ENCODE assay signal across 17 cellular contexts in the genomic region with DNA sequence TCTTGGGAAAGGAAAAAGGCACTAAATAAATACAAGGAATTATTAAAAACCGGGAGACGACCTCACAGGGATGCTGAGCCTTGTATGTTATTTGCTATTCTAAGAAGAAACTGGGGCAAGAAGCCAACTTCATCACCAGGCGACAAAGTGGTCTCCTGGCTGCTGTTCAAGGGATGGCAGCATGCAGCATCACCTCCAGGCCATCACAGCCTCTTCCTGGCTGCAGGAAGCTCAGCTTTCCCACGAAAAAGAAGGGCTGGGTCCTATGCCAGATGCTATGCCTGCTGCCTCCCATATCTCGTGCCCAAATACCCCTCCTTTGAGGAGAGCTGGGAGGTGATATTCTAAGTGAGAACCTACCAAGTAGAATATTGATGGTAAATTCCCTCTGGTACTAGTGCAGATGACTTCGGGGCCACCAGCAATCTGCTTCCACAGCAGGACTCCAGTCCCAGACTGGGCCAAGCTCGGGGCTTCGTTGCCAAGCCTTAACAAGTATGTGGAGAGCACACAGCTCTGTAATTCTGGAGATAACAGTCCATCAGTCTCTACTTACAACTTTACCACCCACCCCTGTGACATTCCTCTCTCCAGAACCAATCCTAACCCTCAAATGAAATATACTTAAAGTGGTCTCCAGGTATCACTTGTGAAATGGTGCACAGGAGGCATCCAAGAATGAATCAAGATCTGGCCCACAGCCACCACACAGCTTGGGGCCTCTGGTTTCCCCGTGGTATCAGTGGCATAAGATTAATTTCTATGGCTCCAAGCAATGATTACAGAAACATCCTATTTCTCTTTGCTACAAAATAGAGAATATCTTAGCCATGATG.
DNase-seq lines count a peak whose midpoint lies in the region; ATAC-seq and TF ChIP-seq lines count a peak whose summit lies in the region.
"Had no signal": no experiment of that assay in that cellular context is flagged by ENCODE, and none has a peak within 500 bp of the region (broad histone marks: within the 10 kb centered on the region; RNA-seq: fewer than 3 reads in every experiment).

No MANE protein-coding gene starts in this region.

- H3K4me1 ChIP-seq in parathyroid adenoma = peaks cover 13% of the 10 kb centered on the region
- H3K4me1 ChIP-seq in CD8-positive, alpha-beta T cell (ENCODE audit: insufficient read depth, low read length) = no peaks in the 10 kb centered on the region
- no peaks in the 10 kb centered on the region for H3K4me1 ChIP-seq in CD4-positive, alpha-beta memory T cell (ENCODE audit: insufficient read depth, low read length)

- H2AFZ ChIP-seq in parathyroid adenoma = no peak overlapping the region

- H3K9me3 Mint-ChIP-seq in glutamatergic neuron (ENCODE audit: unreplicated experiment) = no peaks in the 10 kb centered on the region
- no peaks in the 10 kb centered on the region for H3K9me3 Mint-ChIP-seq in CD8-positive, alpha-beta T cell
- no peaks in the 10 kb centered on the region for H3K9me3 Mint-ChIP-seq in CD4-positive, alpha-beta memory T cell

- no peak overlapping the region for H3K4me3 Mint-ChIP-seq in glutamatergic neuron (ENCODE audit: unreplicated experiment)
- no peak overlapping the region for H3K4me3 Mint-ChIP-seq in CD8-positive, alpha-beta T cell
- H3K4me3 Mint-ChIP-seq in CD4-positive, alpha-beta memory T cell = no peak overlapping the region
- H3K4me3 Mint-ChIP-seq: B cell had no signal

- peak overlapping the region; percentile 10 for H3K27ac Mint-ChIP-seq in glutamatergic neuron (ENCODE audit: unreplicated experiment)
- H3K27ac Mint-ChIP-seq in CD8-positive, alpha-beta T cell = no peak overlapping the region
- no peak overlapping the region for H3K27ac Mint-ChIP-seq in CD4-positive, alpha-beta memory T cell
- H3K27ac Mint-ChIP-seq: B cell, progenitor cell of endocrine pancreas had no signal

- ATAC-seq in CD8-positive, alpha-beta T cell = no peak
- ATAC-seq: esophagus mucosa had no signal

- no peaks in the 10 kb centered on the region for H3K9me3 ChIP-seq in parathyroid adenoma (ENCODE audit: control insufficient read depth, low read length)
- H3K9me3 ChIP-seq in CD8-positive, alpha-beta T cell (ENCODE audit: low read length) = no peaks in the 10 kb centered on the region
- H3K9me3 ChIP-seq in CD4-positive, alpha-beta memory T cell (ENCODE audit: control insufficient read depth in 1 of 2, low read length in 2 of 2) = no peaks in the 10 kb centered on the region
- H3K9me3 ChIP-seq: ascending aorta had no signal

- H3K36me3 Mint-ChIP-seq in glutamatergic neuron (ENCODE audit: unreplicated experiment) = no peaks in the 10 kb centered on the region
- no peaks in the 10 kb centered on the region for H3K36me3 Mint-ChIP-seq in CD8-positive, alpha-beta T cell
- no peaks in the 10 kb centered on the region for H3K36me3 Mint-ChIP-seq in CD4-positive, alpha-beta memory T cell

- no peaks in the 10 kb centered on the region for H3K79me2 ChIP-seq in parathyroid adenoma

- intact Hi-C loops in CD8-positive, alpha-beta T cell (cut with DNase I, micrococcal nuclease) = no loop called here
- intact Hi-C loops in CD4-positive, alpha-beta memory T cell (cut with micrococcal nuclease) = no loop called here

- no peak overlapping the region for H3K9ac ChIP-seq in parathyroid adenoma

- H3K4me2 ChIP-seq in parathyroid adenoma (ENCODE audit: low read length) = no peak overlapping the region

- peak overlapping the region; percentile 61 for H3K27ac ChIP-seq in parathyroid adenoma
- no peak overlapping the region for H3K27ac ChIP-seq in CD8-positive, alpha-beta T cell (ENCODE audit: low read depth, low read length)
- no peak overlapping the region for H3K27ac ChIP-seq in CD4-positive, alpha-beta memory T cell (ENCODE audit: low read depth, low read length)
- H3K27ac ChIP-seq: ascending aorta had no signal

- H3K36me3 ChIP-seq in parathyroid adenoma (ENCODE audit: control insufficient read depth, insufficient read depth, low read length) = no peaks in the 10 kb centered on the region
- H3K36me3 ChIP-seq in CD8-positive, alpha-beta T cell (ENCODE audit: insufficient read depth, low read length) = no peaks in the 10 kb centered on the region
- no peaks in the 10 kb centered on the region for H3K36me3 ChIP-seq in CD4-positive, alpha-beta memory T cell (ENCODE audit: insufficient read depth, low read length)
- H3K36me3 ChIP-seq: ascending aorta had no signal

- POLR2A ChIA-PET in CD8-positive, alpha-beta T cell (lab: Charles Lee) = no interaction called here
- POLR2A ChIA-PET in CD4-positive, alpha-beta memory T cell (lab: Charles Lee; ENCODE audit: partially characterized antibody) = no interaction called here

- no peaks in the 10 kb centered on the region for H3K27me3 ChIP-seq in parathyroid adenoma (ENCODE audit: control insufficient read depth, insufficient read depth, low read length)
- H3K27me3 ChIP-seq in CD8-positive, alpha-beta T cell (ENCODE audit: insufficient read depth, low read length) = no peaks in the 10 kb centered on the region
- no peaks in the 10 kb centered on the region for H3K27me3 ChIP-seq in CD4-positive, alpha-beta memory T cell (ENCODE audit: insufficient read depth, low read length)
- H3K27me3 ChIP-seq: ascending aorta had no signal

- no peaks in the 10 kb centered on the region for H3K27me3 Mint-ChIP-seq in glutamatergic neuron (ENCODE audit: unreplicated experiment)
- peaks cover 15% of the 10 kb centered on the region for H3K27me3 Mint-ChIP-seq in CD8-positive, alpha-beta T cell (ENCODE audit: low read depth)
- peaks cover 13% of the 10 kb centered on the region in 2 donors for H3K27me3 Mint-ChIP-seq in CD4-positive, alpha-beta memory T cell
- H3K27me3 Mint-ChIP-seq: progenitor cell of endocrine pancreas had no signal

- H3K4me3 ChIP-seq in parathyroid adenoma (ENCODE audit: low read depth, low read length) = no peak overlapping the region
- H3K4me3 ChIP-seq in CD8-positive, alpha-beta T cell (ENCODE audit: low read depth, low read length) = no peak overlapping the region
- H3K4me3 ChIP-seq in CD4-positive, alpha-beta memory T cell (ENCODE audit: low read length in 2 of 2) = no peak overlapping the region
- H3K4me3 ChIP-seq: ascending aorta had no signal

- DNase-seq in NCI-H1092 (lab: John Stamatoyannopoulos, UW) = peak; percentile 86
- peak; percentile 99 for DNase-seq in NCI-H446 treated with DMSO at 0.1 percent for 48 hours (lab: John Stamatoyannopoulos, UW)
- no peak for DNase-seq in glutamatergic neuron
- no peak for DNase-seq in CD8-positive, alpha-beta T cell
- no peak for DNase-seq in CD4-positive, alpha-beta memory T cell
- no peak for DNase-seq in NCI-H1417 (lab: John Stamatoyannopoulos, UW)
- DNase-seq: activated CD4-positive, alpha-beta T cell treated with anti-CD3 and anti-CD28 coated beads for 4 hours; activated naive CD4-positive, alpha-beta T cell treated with Interleukin-2 at 50 U/mL for 16 hours; dermis blood vessel endothelial cell; DMS53; kidney; SIG-M5 had no signal

- TF ChIP-seq CTCF in glutamatergic neuron (IDR thresholded peaks at IDR 0.05; ENCODE audit: partially characterized antibody, unreplicated experiment) (no peak), parathyroid adenoma (IDR thresholded peaks at IDR 0.05) (no peak)
- TF ChIP-seq CTCF in CD8-positive, alpha-beta T cell (IDR thresholded peaks at IDR 0.05) = no peak

- H3K4me1 Mint-ChIP-seq in glutamatergic neuron (ENCODE audit: low read depth, unreplicated experiment) = peaks cover 27% of the 10 kb centered on the region
- no peaks in the 10 kb centered on the region for H3K4me1 Mint-ChIP-seq in CD8-positive, alpha-beta T cell (ENCODE audit: low read depth)
- H3K4me1 Mint-ChIP-seq in CD4-positive, alpha-beta memory T cell = no peaks in the 10 kb centered on the region
- H3K4me1 Mint-ChIP-seq: B cell had no signal

- CTCF ChIA-PET in CD8-positive, alpha-beta T cell (lab: Charles Lee) = no interaction called here
- CTCF ChIA-PET in CD4-positive, alpha-beta memory T cell (lab: Charles Lee; ENCODE audit: partially characterized antibody) = no interaction called here

Comparison
In these comparisons a context has a peak if more than half of its experiments do, and no peak if none do; other contexts are left out.
1. DNase-seq: peak in NCI-H1092 (single experiment) and NCI-H446 treated with DMSO at 0.1 percent for 48 hours (single experiment); none in glutamatergic neuron (single experiment), CD8-positive, alpha-beta T cell (0 of 7), CD4-positive, alpha-beta memory T cell (0 of 5) and NCI-H1417 (0 of 3).